8 cellular contexts compared by ENCODE assay signal in genomic region chr1:1304331-1305299, GRCh38. TPM values are rescaled to one million over a fixed set of nuclear protein-coding genes. Genes with fewer than 3 reads are reported as not detected.
A peak's percentile ranks its signal among the peaks of the same experiment; 100 is the strongest.
DNase-seq lines count a peak whose midpoint lies in the region; ATAC-seq and TF ChIP-seq lines count a peak whose summit lies in the region.

No MANE protein-coding gene starts in this region.

- H3K27me3 ChIP-seq in endodermal cell (ENCODE audit: control insufficient read depth, insufficient read depth, low read length, poor library complexity, severe bottlenecking) (no peaks in the 10 kb centered on the region), tibial artery (no peaks in the 10 kb centered on the region)

- no peak for TF ChIP-seq CTCF in endodermal cell (conservative IDR thresholded peaks at IDR 0.05)
- no peak for TF ChIP-seq CTCF in tibial artery (IDR thresholded peaks at IDR 0.05)

- CTCF ChIA-PET in HEK293T (lab: Yijun Ruan, JAX): interaction anchor here (0.6 kb wide), 1 partner anchor 14 kb away, joined by 3 read pairs; no protein-coding TSS in a partner anchor

- H3K36me3 Mint-ChIP-seq in endodermal cell (ENCODE audit: low read depth): no peaks in the 10 kb centered on the region

- intact Hi-C loops in tibial artery (cut with DNase I; ENCODE audit: low total_unique reads): no loop called here

- H3K27me3 Mint-ChIP-seq in endodermal cell (ENCODE audit: insufficient read depth): no peaks in the 10 kb centered on the region

- POLR2A ChIA-PET in HEK293T (lab: Yijun Ruan, JAX): interaction anchor here (0.7 to 2.3 kb wide), 5 partner anchors 11 to 103 kb away, joined by 3 to 8 read pairs (median 5); partner anchors contain the start of genes AURKAIP1, CCNL2 and UBE2J2

- peak overlapping the region; percentile 20 for H3K4me3 Mint-ChIP-seq in endodermal cell

- DNase-seq in AG08396 (ENCODE audit: low spot score) (peak; percentile 86), HEK293T (ENCODE audit: extremely low spot score) (peak; percentile 57), SHP77 (lab: John Stamatoyannopoulos, UW) (peak; percentile 84 to 86), endodermal cell (peak; percentile 91), tibial artery (peak; percentile 79 to 84), COLO829 (ENCODE audit: low spot score) (no peak)

- H3K27ac ChIP-seq in endodermal cell (ENCODE audit: low read depth, low read length): peak overlapping the region; percentile 76
- H3K27ac ChIP-seq in mesodermal cell (ENCODE audit: low read depth, low read length, severe bottlenecking): peak overlapping the region; percentile 68
- H3K27ac ChIP-seq in tibial artery: peak overlapping the region; percentile 21 to 46

- H3K36me3 ChIP-seq in endodermal cell (ENCODE audit: control insufficient read depth, insufficient read depth, low read length): no peaks in the 10 kb centered on the region
- H3K36me3 ChIP-seq in mesodermal cell (ENCODE audit: control insufficient read depth, insufficient read depth, low read length): peaks cover 4% of the 10 kb centered on the region
- peaks cover 0 to 9% (median 0%) of the 10 kb centered on the region in 3 donors for H3K36me3 ChIP-seq in tibial artery

- peaks cover 15% of the 10 kb centered on the region for H3K4me1 Mint-ChIP-seq in endodermal cell

- H3K4me1 ChIP-seq in endodermal cell (ENCODE audit: control insufficient read depth, insufficient read depth, low read length): peaks cover 20% of the 10 kb centered on the region
- H3K4me1 ChIP-seq in mesodermal cell (ENCODE audit: control insufficient read depth, insufficient read depth, low read length, poor library complexity, severe bottlenecking): peaks cover 31% of the 10 kb centered on the region
- peaks cover 0 to 47% (median 45%) of the 10 kb centered on the region in 4 donors for H3K4me1 ChIP-seq in tibial artery

- H3K4me3 ChIP-seq in endodermal cell (ENCODE audit: low read length) (no peak overlapping the region), mesodermal cell (ENCODE audit: extremely low read depth, insufficient read depth, low read length, poor library complexity, severe bottlenecking) (peak overlapping the region; percentile 14), tibial artery (peak overlapping the region; percentile 80 to 94)

- ATAC-seq in GM18868 (IDR thresholded peaks at IDR 0.05; ENCODE audit: unreplicated experiment): no peak

- H3K9me3 ChIP-seq in endodermal cell (ENCODE audit: control insufficient read depth, low read length) (no peaks in the 10 kb centered on the region), mesodermal cell (ENCODE audit: control insufficient read depth, low read length) (no peaks in the 10 kb centered on the region), tibial artery (no peaks in the 10 kb centered on the region)

- peak overlapping the region; percentile 44 for H3K27ac Mint-ChIP-seq in endodermal cell

- H3K9ac ChIP-seq in endodermal cell (ENCODE audit: extremely low read depth, low read length, poor library complexity, severe bottlenecking): no peak overlapping the region

- 36 to 56% methylated on average over 16 to 29 of the region's 29 CpGs for WGBS in endodermal cell (ENCODE audit: insufficient coverage in 1 of 2, insufficient read length in 1 of 2), 2 experiments
- WGBS in mesodermal cell (ENCODE audit: insufficient coverage in 2 of 2), 2 experiments: 27 to 34% methylated on average over 19 to 20 of the region's 29 CpGs

- H3K9me3 Mint-ChIP-seq in endodermal cell: no peaks in the 10 kb centered on the region

TF ChIP-seq in HEK293T, 16 proteins besides CTCF, POLR2A, EP300 and RAD21:
- TF ChIP-seq HDGF (IDR thresholded peaks at IDR 0.05; ENCODE audit: borderline replicate concordance) (no peak), L3MBTL2 (conservative IDR thresholded peaks at IDR 0.05) (peak; percentile 86)

RNA-seq across cellular contexts. Expression of gene ACAP3, which starts 3.1 kb away (rescaled TPM):
- total RNA-seq in endodermal cell: 10 to 100 TPM; 36.8 to 43.5 TPM
- polyA plus RNA-seq in endodermal cell (2013, experiment 1 of 2): 82.9 TPM
- 63.3 TPM for polyA plus RNA-seq in endodermal cell (2013, experiment 2 of 2)
- 39.6 TPM for polyA plus RNA-seq in mesodermal cell (2013, experiment 1 of 2)
- 31.9 TPM for polyA plus RNA-seq in mesodermal cell (2013, experiment 2 of 2)

RNA-seq across cellular contexts. Expression of gene PUSL1, which starts 3.8 kb away (rescaled TPM):
- 10 to 100 TPM; 21.7 to 23.8 TPM for total RNA-seq in endodermal cell
- polyA plus RNA-seq in endodermal cell (2013, experiment 1 of 2): 18.6 TPM
- 18.3 TPM for polyA plus RNA-seq in endodermal cell (2013, experiment 2 of 2)
- polyA plus RNA-seq in mesodermal cell (2013, experiment 1 of 2): 16.9 TPM
- polyA plus RNA-seq in mesodermal cell (2013, experiment 2 of 2): 15.2 TPM

RNA-seq across cellular contexts. Expression of gene INTS11, which starts 19.8 kb away (rescaled TPM):
- total RNA-seq in endodermal cell: 100 to 1,000 TPM; 146 to 153 TPM
- polyA plus RNA-seq in endodermal cell (2013, experiment 1 of 2): 107 TPM
- polyA plus RNA-seq in endodermal cell (2013, experiment 2 of 2): 92.4 TPM
- polyA plus RNA-seq in mesodermal cell (2013, experiment 1 of 2): 73.6 TPM
- polyA plus RNA-seq in mesodermal cell (2013, experiment 2 of 2): 63.0 TPM

RNA-seq across cellular contexts. Expression of gene CPTP, which starts 20.0 kb away (rescaled TPM):
- total RNA-seq in endodermal cell: 10 to 100 TPM; 12.0 to 13.6 TPM
- 12.8 TPM for polyA plus RNA-seq in endodermal cell (2013, experiment 1 of 2)
- polyA plus RNA-seq in endodermal cell (2013, experiment 2 of 2): 11.3 TPM
- polyA plus RNA-seq in mesodermal cell (2013, experiment 1 of 2): 15.0 TPM
- polyA plus RNA-seq in mesodermal cell (2013, experiment 2 of 2): 11.1 TPM

RNA-seq across cellular contexts. Expression of gene SCNN1D, which starts 24.4 kb away (rescaled TPM):
- 1 to 10 TPM; 5.4 TPM for total RNA-seq in endodermal cell
- 6.1 TPM for polyA plus RNA-seq in endodermal cell (2013, experiment 1 of 2)
- polyA plus RNA-seq in endodermal cell (2013, experiment 2 of 2): 5.5 TPM
- polyA plus RNA-seq in mesodermal cell (2013, experiment 1 of 2): 2.8 TPM
- polyA plus RNA-seq in mesodermal cell (2013, experiment 2 of 2): 2.6 TPM
